Comparison of ENCODE assay signal across 18 cellular contexts in the genomic region with DNA sequence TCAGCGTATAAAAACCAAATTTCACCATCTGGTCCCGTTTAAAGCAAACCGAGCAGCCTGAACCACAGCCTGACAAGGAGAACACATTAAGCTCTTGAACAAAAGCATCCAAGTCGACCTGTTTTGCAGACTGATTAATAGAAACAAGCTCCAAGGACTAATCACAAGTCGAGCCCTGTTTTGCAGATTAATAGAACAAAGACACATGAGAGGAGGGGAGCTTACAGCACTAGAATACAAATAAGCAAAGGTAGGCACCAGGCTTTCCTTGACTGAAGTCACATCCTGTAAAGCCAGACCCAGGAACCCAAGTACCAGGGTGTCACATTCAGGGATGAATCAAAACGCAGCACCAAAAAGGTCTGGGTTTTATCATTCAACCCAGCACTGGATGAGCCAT.
DNase-seq lines count a peak whose midpoint lies in the region; ATAC-seq and TF ChIP-seq lines count a peak whose summit lies in the region.
"Had no signal": no experiment of that assay in that cellular context is flagged by ENCODE, and none has a peak within 500 bp of the region (broad histone marks: within the 10 kb centered on the region; RNA-seq: fewer than 3 reads in every experiment).

No MANE protein-coding gene starts in this region.

- H3K4me3 ChIP-seq in HUES48 (ENCODE audit: low read depth, low read length) (no peak overlapping the region), hepatocyte (no peak overlapping the region), smooth muscle cell (no peak overlapping the region), H7 (ENCODE audit: insufficient read depth, low read depth, low read length) (no peak overlapping the region)
- H3K4me3 ChIP-seq: upper lobe of right lung had no signal

- H2AFZ ChIP-seq in hepatocyte = no peak overlapping the region
- H2AFZ ChIP-seq in smooth muscle cell (ENCODE audit: low read depth) = peak overlapping the region; percentile 52

- no peaks in the 10 kb centered on the region for H3K79me2 ChIP-seq in hepatocyte
- no peaks in the 10 kb centered on the region for H3K79me2 ChIP-seq in smooth muscle cell (ENCODE audit: low read depth)

- DNase-seq in astrocyte of the hippocampus (ENCODE audit: low read depth, low spot score) (peak; percentile 32), hepatocyte (ENCODE audit: low spot score) (no peak), smooth muscle cell (lab: John Stamatoyannopoulos, UW; ENCODE audit: unreplicated experiment) (no peak), H7 (no peak), GM03348 (ENCODE audit: low spot score) (no peak), OCI-M2 (lab: John Stamatoyannopoulos, UW; ENCODE audit: unreplicated experiment) (no peak)
- DNase-seq: activated CD8-positive, alpha-beta T cell treated with anti-CD3 and anti-CD28 coated beads, Interleukin-2, amount 10 ng/mL, durations not matched to agents 7 days and 5 days; activated naive CD4-positive, alpha-beta T cell treated with anti-CD3 and anti-CD28 coated beads, Interleukin-2, amount 50 U/mL, for 16 hours; activated T-cell treated with anti-CD3 and anti-CD28 coated beads, Interleukin-2, amount 50 U/mL, for 48 hours; DMS79 treated with DMSO at 0.1 percent for 48 hours; erythroblast; NCI-H146; nephron progenitor cell; SHP77 treated with DMSO at 0.1 percent for 48 hours; stimulated activated naive B cell treated with anti-CD40 and anti-IgM and Interleukin-4, amounts not matched to agents 10 μg/mL and 1 μg/mL and 100 μg/mL, for 72 hours; upper lobe of right lung had no signal

- no peaks in the 10 kb centered on the region for H4K20me1 ChIP-seq in hepatocyte (ENCODE audit: insufficient read depth, poor library complexity, severe bottlenecking)
- no peaks in the 10 kb centered on the region for H4K20me1 ChIP-seq in smooth muscle cell (ENCODE audit: low read depth)

- H3K9me3 ChIP-seq in HUES48 (ENCODE audit: control insufficient read depth, insufficient read depth, low read length) (no peaks in the 10 kb centered on the region), hepatocyte (ENCODE audit: low read depth) (no peaks in the 10 kb centered on the region), smooth muscle cell (replicated peaks; ENCODE audit: low read depth) (no peaks in the 10 kb centered on the region)
- H3K9me3 ChIP-seq: upper lobe of right lung had no signal

- no peaks in the 10 kb centered on the region for H3K27me3 ChIP-seq in HUES48 (ENCODE audit: control insufficient read depth, insufficient read depth, low read length)
- H3K27me3 ChIP-seq in hepatocyte = no peaks in the 10 kb centered on the region
- H3K27me3 ChIP-seq in smooth muscle cell (ENCODE audit: low read depth) = no peaks in the 10 kb centered on the region
- H3K27me3 ChIP-seq in H7 (ENCODE audit: control insufficient read depth, insufficient read depth, low read length) = no peaks in the 10 kb centered on the region
- H3K27me3 ChIP-seq: upper lobe of right lung had no signal

- H3K27ac ChIP-seq in HUES48 (ENCODE audit: low read depth, low read length) = peak overlapping the region; percentile 70
- peak overlapping the region; percentile 66 for H3K27ac ChIP-seq in hepatocyte
- peak overlapping the region; percentile 3 for H3K27ac ChIP-seq in smooth muscle cell (ENCODE audit: low read depth)
- H3K27ac ChIP-seq: upper lobe of right lung had no signal

- TF ChIP-seq CTCF in hepatocyte (IDR thresholded peaks at IDR 0.05; ENCODE audit: poor library complexity) = no peak
- TF ChIP-seq CTCF in smooth muscle cell (IDR thresholded peaks at IDR 0.05; ENCODE audit: borderline replicate concordance, insufficient read depth, poor library complexity, severe bottlenecking) = no peak

- H3F3A ChIP-seq in smooth muscle cell (ENCODE audit: low read depth) = no peaks in the 10 kb centered on the region

- H3K4me1 ChIP-seq in HUES48 (ENCODE audit: control insufficient read depth, insufficient read depth, low read length) (peaks cover 76% of the 10 kb centered on the region), hepatocyte (ENCODE audit: insufficient read depth) (peaks cover 30% of the 10 kb centered on the region), smooth muscle cell (ENCODE audit: low read depth) (peaks cover 41% of the 10 kb centered on the region)
- H3K4me1 ChIP-seq: upper lobe of right lung had no signal

- no peaks in the 10 kb centered on the region for H3K9me2 ChIP-seq in hepatocyte (replicated peaks; ENCODE audit: insufficient read depth)

- H3K36me3 ChIP-seq in HUES48 (ENCODE audit: control insufficient read depth, insufficient read depth, low read length) = no peaks in the 10 kb centered on the region
- H3K36me3 ChIP-seq in hepatocyte (replicated peaks; ENCODE audit: insufficient read depth, low read depth) = no peaks in the 10 kb centered on the region
- H3K36me3 ChIP-seq in smooth muscle cell (ENCODE audit: low read depth) = no peaks in the 10 kb centered on the region
- H3K36me3 ChIP-seq in H7 (replicated peaks; ENCODE audit: control insufficient read depth, insufficient read depth, low read length) = no peaks in the 10 kb centered on the region
- H3K36me3 ChIP-seq: upper lobe of right lung had no signal

- no peak for ATAC-seq in GM21576 (IDR thresholded peaks at IDR 0.05; ENCODE audit: unreplicated experiment)
- ATAC-seq: activated CD8-positive, alpha-beta T cell treated with anti-CD3 and anti-CD28 coated beads, Interleukin-2, amount 10 ng/mL, durations not matched to agents 7 days and 5 days; stimulated activated naive B cell treated with anti-CD40 and anti-IgM and Interleukin-4, amounts not matched to agents 10 μg/mL and 1 μg/mL and 100 μg/mL, for 72 hours; upper lobe of right lung had no signal

- H3K9ac ChIP-seq in HUES48 (ENCODE audit: low read depth, low read length) = no peak overlapping the region
- H3K9ac ChIP-seq in smooth muscle cell (ENCODE audit: low read depth) = no peak overlapping the region

- H3K4me2 ChIP-seq in hepatocyte = peak overlapping the region; percentile 31
- peak overlapping the region; percentile 26 for H3K4me2 ChIP-seq in smooth muscle cell

- WGBS in hepatocyte (ENCODE audit: low lambda C conversion rate, missing lambda C conversion rate) = 41% methylated on average over 6 of the region's 6 CpGs
- WGBS in smooth muscle cell (ENCODE audit: low lambda C conversion rate) = 30% methylated on average over 6 of the region's 6 CpGs

Comparison
In these comparisons a context has a peak if more than half of its experiments do, and no peak if none do; other contexts are left out.
1. H3K27ac ChIP-seq: peak in every context shown above with its lines; median percentile 70 in HUES48; 66 in hepatocyte; 3 in smooth muscle cell.